In the genomic region with DNA sequence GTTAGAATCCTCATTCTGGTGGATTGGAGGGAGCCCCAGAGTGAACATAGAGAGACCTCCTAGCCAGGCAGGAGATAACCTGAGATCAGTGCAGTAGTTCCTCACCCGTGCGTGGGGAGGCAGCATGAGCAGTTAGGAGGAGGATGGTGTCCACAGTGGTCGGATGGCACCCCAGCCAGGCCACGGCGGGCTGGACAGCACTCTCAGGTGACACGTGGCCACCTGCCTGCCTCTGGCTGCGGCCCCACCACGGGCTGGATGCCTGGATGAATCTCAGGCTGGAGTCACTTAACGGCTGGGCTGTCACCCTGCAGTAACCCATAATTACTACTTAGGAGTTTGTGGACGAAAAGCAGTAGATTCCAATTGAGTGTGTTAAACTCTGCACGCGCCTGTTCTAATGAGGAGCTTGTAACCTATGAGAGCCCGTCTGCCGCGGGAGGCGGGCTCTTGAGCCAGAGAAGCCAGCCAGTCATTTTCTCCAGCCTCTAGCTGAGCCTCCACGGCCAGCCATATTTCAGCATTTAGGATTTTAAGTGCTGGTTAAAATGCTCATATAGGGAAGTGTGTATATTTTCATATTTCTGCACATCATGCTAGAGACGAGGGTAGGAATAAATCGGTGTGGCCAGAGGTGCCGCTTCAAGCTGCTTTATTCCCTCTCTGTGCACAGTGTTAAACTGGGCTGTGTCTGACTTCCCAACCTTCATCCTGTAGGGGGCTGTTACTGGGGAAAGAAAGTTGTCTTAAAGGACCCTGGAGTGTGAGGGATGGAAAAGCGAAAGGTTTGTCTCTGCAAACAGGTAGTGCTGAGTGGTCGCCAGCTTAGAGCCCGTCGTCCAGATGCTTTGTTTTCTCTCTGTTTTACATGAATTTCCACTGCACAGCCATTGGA, we compare ENCODE assay signal across 11 cellular contexts.
A peak's percentile ranks its signal among the peaks of the same experiment; 100 is the strongest.
DNase-seq lines count a peak whose midpoint lies in the region; ATAC-seq and TF ChIP-seq lines count a peak whose summit lies in the region.
"Had no signal": no experiment of that assay in that cellular context is flagged by ENCODE, and none has a peak within 500 bp of the region (broad histone marks: within the 10 kb centered on the region; RNA-seq: fewer than 3 reads in every experiment).

No MANE protein-coding gene starts in this region.

- ATAC-seq in activated CD8-positive, alpha-beta T cell treated with anti-CD3 and anti-CD28 coated beads for 36 hours, result no peak
- ATAC-seq: activated T-cell treated with anti-CD3 and anti-CD28 coated beads, Interleukin-2, amount 50 U/mL, for 72 hours had no signal

- H3K9me3 Mint-ChIP-seq in nephron progenitor cell (no peaks in the 10 kb centered on the region), progenitor cell of endocrine pancreas (ENCODE audit: low read depth) (no peaks in the 10 kb centered on the region)
- no peaks in the 10 kb centered on the region for H3K9me3 Mint-ChIP-seq in activated CD8-positive, alpha-beta T cell treated with anti-CD3 and anti-CD28 coated beads for 36 hours
- H3K9me3 Mint-ChIP-seq: activated T-cell treated with anti-CD3 and anti-CD28 coated beads, Interleukin-2, amount 50 U/mL, for 72 hours had no signal

- H3K4me3 ChIP-seq in brain microvascular endothelial cell (ENCODE audit: low read depth, low read length), result no peak overlapping the region
- H3K4me3 ChIP-seq: cardiac muscle cell had no signal

- in situ Hi-C loops in brain microvascular endothelial cell (cut with HindIII; ENCODE audit: low pct_ligation_motif_present, low sequenced_read_pairs), result no loop called here

- H3K36me3 Mint-ChIP-seq in nephron progenitor cell (ENCODE audit: low read depth) (no peaks in the 10 kb centered on the region), progenitor cell of endocrine pancreas (ENCODE audit: insufficient read depth) (no peaks in the 10 kb centered on the region)
- no peaks in the 10 kb centered on the region for H3K36me3 Mint-ChIP-seq in activated CD8-positive, alpha-beta T cell treated with anti-CD3 and anti-CD28 coated beads for 36 hours (ENCODE audit: low read depth)

- no peaks in the 10 kb centered on the region for H3K36me3 ChIP-seq in brain microvascular endothelial cell (replicated peaks)
- H3K36me3 ChIP-seq: cardiac muscle cell had no signal

- POLR2A ChIA-PET in activated CD8-positive, alpha-beta T cell treated with anti-CD3 and anti-CD28 coated beads for 36 hours (lab: Charles Lee), result no interaction called here

- DNase-seq in DMS 273 (lab: John Stamatoyannopoulos, UW; ENCODE audit: unreplicated experiment) (peak; percentile 79), NCI-H187 (lab: John Stamatoyannopoulos, UW) (peak; percentile 27 to 68), brain microvascular endothelial cell (no peak), nephron progenitor cell (no peak), EL (no peak), progenitor cell of endocrine pancreas (ENCODE audit: low spot score, unreplicated experiment) (no peak), NOMO-1 treated with dmso at 0.1 percent for 144 hours (lab: John Stamatoyannopoulos, UW; ENCODE audit: unreplicated experiment) (no peak)
- no peak for DNase-seq in activated CD8-positive, alpha-beta T cell treated with anti-CD3 and anti-CD28 coated beads for 36 hours
- DNase-seq: activated T-cell treated with anti-CD3 and anti-CD28 coated beads, Interleukin-2, amount 50 U/mL, for 72 hours; DND-41 had no signal

- CTCF ChIA-PET in activated CD8-positive, alpha-beta T cell treated with anti-CD3 and anti-CD28 coated beads for 36 hours (lab: Charles Lee), result interaction anchor here (1.0 kb wide), 1 partner anchor 196 kb away, joined by 3 read pairs; no protein-coding TSS in a partner anchor

- H3K4me3 Mint-ChIP-seq in nephron progenitor cell, result no peak overlapping the region
- H3K4me3 Mint-ChIP-seq in activated CD8-positive, alpha-beta T cell treated with anti-CD3 and anti-CD28 coated beads for 36 hours, result no peak overlapping the region
- H3K4me3 Mint-ChIP-seq in progenitor cell of endocrine pancreas (ENCODE audit: low read depth), result no peak overlapping the region
- H3K4me3 Mint-ChIP-seq: activated T-cell treated with anti-CD3 and anti-CD28 coated beads, Interleukin-2, amount 50 U/mL, for 72 hours had no signal

- no peaks in the 10 kb centered on the region for H3K27me3 ChIP-seq in brain microvascular endothelial cell (replicated peaks)
- H3K27me3 ChIP-seq: cardiac muscle cell had no signal

- H3K27ac ChIP-seq in brain microvascular endothelial cell, result no peak overlapping the region
- H3K27ac ChIP-seq: cardiac muscle cell had no signal

- H3K4me1 Mint-ChIP-seq in nephron progenitor cell (peaks cover 83% of the 10 kb centered on the region), progenitor cell of endocrine pancreas (ENCODE audit: low read depth) (no peaks in the 10 kb centered on the region)
- no peaks in the 10 kb centered on the region for H3K4me1 Mint-ChIP-seq in activated CD8-positive, alpha-beta T cell treated with anti-CD3 and anti-CD28 coated beads for 36 hours (ENCODE audit: low read depth)

- H3K27me3 Mint-ChIP-seq in nephron progenitor cell (ENCODE audit: low read depth, poor library complexity) (peaks cover 10% of the 10 kb centered on the region), progenitor cell of endocrine pancreas (peaks cover 88% of the 10 kb centered on the region)
- no peaks in the 10 kb centered on the region for H3K27me3 Mint-ChIP-seq in activated CD8-positive, alpha-beta T cell treated with anti-CD3 and anti-CD28 coated beads for 36 hours

- H3K27ac Mint-ChIP-seq in nephron progenitor cell, result peak overlapping the region; percentile 29
- no peak overlapping the region for H3K27ac Mint-ChIP-seq in activated CD8-positive, alpha-beta T cell treated with anti-CD3 and anti-CD28 coated beads for 36 hours
- H3K27ac Mint-ChIP-seq in progenitor cell of endocrine pancreas, result no peak overlapping the region
- H3K27ac Mint-ChIP-seq: activated T-cell treated with anti-CD3 and anti-CD28 coated beads, Interleukin-2, amount 50 U/mL, for 72 hours had no signal

- TF ChIP-seq CTCF in brain microvascular endothelial cell (IDR thresholded peaks at IDR 0.05; ENCODE audit: low read depth, low read length, missing control alignments), result peak; percentile 37
- TF ChIP-seq CTCF in nephron progenitor cell (IDR thresholded peaks at IDR 0.05), result no peak
- TF ChIP-seq CTCF in activated CD8-positive, alpha-beta T cell treated with anti-CD3 and anti-CD28 coated beads for 36 hours (IDR thresholded peaks at IDR 0.05), result no peak
- no peak for TF ChIP-seq CTCF in progenitor cell of endocrine pancreas (IDR thresholded peaks at IDR 0.05; ENCODE audit: unreplicated experiment)

- intact Hi-C loops in activated CD8-positive, alpha-beta T cell treated with anti-CD3 and anti-CD28 coated beads for 36 hours (cut with micrococcal nuclease), result no loop called here

Comparison
In these comparisons a context has a peak if more than half of its experiments do, and no peak if none do; other contexts are left out.
1. DNase-seq: peak in DMS 273 (single experiment) and NCI-H187 (2 of 2); none in brain microvascular endothelial cell (single experiment), nephron progenitor cell (single experiment), EL (single experiment), activated CD8-positive, alpha-beta T cell treated with anti-CD3 and anti-CD28 coated beads for 36 hours (single experiment), progenitor cell of endocrine pancreas (single experiment) and NOMO-1 treated with dmso at 0.1 percent for 144 hours (single experiment).